11 cellular contexts compared by ENCODE assay signal in the genomic region with DNA sequence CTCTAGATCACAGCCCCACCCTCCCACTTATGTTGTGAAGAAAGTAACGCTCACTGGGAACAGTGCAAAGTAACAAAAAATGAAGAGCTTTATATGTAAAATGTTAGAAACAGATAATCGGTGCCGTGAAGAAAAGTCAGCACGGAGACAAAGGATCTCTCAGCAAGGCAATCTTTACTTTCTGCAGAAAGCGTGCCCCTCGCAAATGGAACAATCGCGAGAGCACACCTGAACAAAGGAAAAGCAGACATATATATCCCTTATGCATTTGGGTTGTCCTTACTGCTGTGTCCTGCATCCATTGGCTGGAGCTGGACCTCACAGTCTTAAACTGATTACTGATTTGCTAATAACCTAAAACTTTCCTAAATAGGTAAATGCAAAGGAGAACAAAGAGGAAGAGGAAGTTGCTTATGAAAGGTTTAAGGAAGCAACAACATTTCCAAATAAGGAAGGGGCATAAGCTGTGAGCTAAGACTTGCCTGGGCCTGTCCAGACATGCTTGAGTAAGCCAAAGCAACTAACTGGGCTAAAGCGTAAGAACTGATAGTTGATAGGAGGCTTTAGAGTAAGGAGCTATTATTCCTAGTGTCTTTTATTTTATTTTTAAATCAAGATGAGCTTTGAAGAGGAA.
DNase-seq lines count a peak whose midpoint lies in the region; TF ChIP-seq lines count a peak whose summit lies in the region.
"Had no signal": no experiment of that assay in that cellular context is flagged by ENCODE, and none has a peak within 500 bp of the region (broad histone marks: within the 10 kb centered on the region; RNA-seq: fewer than 3 reads in every experiment).

No MANE protein-coding gene starts in this region.

- H3K4me1 ChIP-seq in trophoblast cell (ENCODE audit: control insufficient read depth in 1 of 2, insufficient read depth in 2 of 2, low read length in 2 of 2) = no peaks in the 10 kb centered on the region
- H3K4me1 ChIP-seq: suprapubic skin had no signal

- no peak overlapping the region for H2BK12ac ChIP-seq in trophoblast cell (ENCODE audit: low read length)

- H3K14ac ChIP-seq in trophoblast cell (ENCODE audit: low read length) = no peak overlapping the region

- H3K4me3 Mint-ChIP-seq in activated CD4-positive, alpha-beta T cell treated with anti-CD3 and anti-CD28 coated beads, Interleukin-2, amount 10 ng/mL, durations not matched to agents 24 days and 14 days = no peak overlapping the region

- H3K18ac ChIP-seq in trophoblast cell (ENCODE audit: low read length) = no peak overlapping the region

- no peak for DNase-seq in activated CD4-positive, alpha-beta T cell treated with anti-CD3 and anti-CD28 coated beads, Interleukin-2, amount 10 ng/mL, durations not matched to agents 24 days and 14 days
- DNase-seq in activated CD4-positive, alpha-beta T cell treated with anti-CD3 and anti-CD28 coated beads, Interleukin-2, amount 50 U/mL, for 48 hours = no peak
- DNase-seq in MG63 (peak; percentile 5), brain microvascular endothelial cell (no peak), trophoblast cell (no peak), NCI-H1048 (lab: John Stamatoyannopoulos, UW) (no peak), C1 segment of cervical spinal cord (lab: John Stamatoyannopoulos, UW) (no peak), HPDE6-E6E7 (ENCODE audit: extremely low spot score) (no peak)
- DNase-seq: NCI-H2107 had no signal

- TF ChIP-seq CTCF in brain microvascular endothelial cell (IDR thresholded peaks at IDR 0.05; ENCODE audit: low read depth, low read length, missing control alignments) = no peak

- no peak overlapping the region for H3K9ac ChIP-seq in trophoblast cell (ENCODE audit: low read length)

- no peaks in the 10 kb centered on the region for H3K79me2 ChIP-seq in trophoblast cell (ENCODE audit: control insufficient read depth, insufficient read depth, low read length, poor library complexity)

- H3K36me3 ChIP-seq in MG63 = peaks cover 33% of the 10 kb centered on the region
- peaks cover 8% of the 10 kb centered on the region for H3K36me3 ChIP-seq in brain microvascular endothelial cell (replicated peaks)
- peaks cover 10 to 15% of the 10 kb centered on the region in 2 experiments for H3K36me3 ChIP-seq in trophoblast cell (ENCODE audit: control insufficient read depth in 1 of 2, insufficient read depth in 2 of 2, low read length in 2 of 2)

- no peak overlapping the region for H4K12ac ChIP-seq in trophoblast cell (ENCODE audit: low read depth, low read length)

- no CpG with 5 or more reads among the region's 9 CpGs for WGBS in trophoblast cell (ENCODE audit: extremely low coverage, insufficient coverage, insufficient read length)

- H3K4me2 ChIP-seq in trophoblast cell (ENCODE audit: low read length) = no peak overlapping the region

- peak overlapping the region; percentile 8 for H2BK5ac ChIP-seq in trophoblast cell (ENCODE audit: low read depth, low read length, poor library complexity)

- intact Hi-C loops in activated CD4-positive, alpha-beta T cell treated with anti-CD3 and anti-CD28 coated beads, Interleukin-2, amount 10 ng/mL, durations not matched to agents 24 days and 14 days (cut with micrococcal nuclease) = no loop called here

- in situ Hi-C loops in brain microvascular endothelial cell (cut with HindIII; ENCODE audit: low pct_ligation_motif_present, low sequenced_read_pairs) = no loop called here

- H3K4me3 ChIP-seq in MG63 (no peak overlapping the region), brain microvascular endothelial cell (ENCODE audit: low read depth, low read length) (no peak overlapping the region), trophoblast cell (ENCODE audit: low read depth, low read length) (no peak overlapping the region)
- H3K4me3 ChIP-seq: cardiac muscle cell, suprapubic skin had no signal

- no peak overlapping the region for H3K4ac ChIP-seq in trophoblast cell (ENCODE audit: low read depth, low read length)

- no peak overlapping the region for H4K8ac ChIP-seq in trophoblast cell (ENCODE audit: low read depth, low read length)

- peaks cover 54% of the 10 kb centered on the region for H3K36me3 Mint-ChIP-seq in activated CD4-positive, alpha-beta T cell treated with anti-CD3 and anti-CD28 coated beads, Interleukin-2, amount 10 ng/mL, durations not matched to agents 24 days and 14 days (ENCODE audit: low read depth)

- H3K9me3 Mint-ChIP-seq in activated CD4-positive, alpha-beta T cell treated with anti-CD3 and anti-CD28 coated beads, Interleukin-2, amount 10 ng/mL, durations not matched to agents 24 days and 14 days = peaks cover 6% of the 10 kb centered on the region

- H4K91ac ChIP-seq in trophoblast cell (ENCODE audit: low read depth, low read length) = no peak overlapping the region

- no peak overlapping the region for H2BK120ac ChIP-seq in trophoblast cell (ENCODE audit: insufficient read depth, low read length, poor library complexity)

- H3K27me3 ChIP-seq in MG63 (no peaks in the 10 kb centered on the region), brain microvascular endothelial cell (replicated peaks) (no peaks in the 10 kb centered on the region), trophoblast cell (ENCODE audit: insufficient read depth, low read length) (no peaks in the 10 kb centered on the region)
- H3K27me3 ChIP-seq: cardiac muscle cell, suprapubic skin had no signal

- peaks cover 3% of the 10 kb centered on the region for H3K79me1 ChIP-seq in trophoblast cell (ENCODE audit: low read length)

- no peaks in the 10 kb centered on the region for H3K27me3 Mint-ChIP-seq in activated CD4-positive, alpha-beta T cell treated with anti-CD3 and anti-CD28 coated beads, Interleukin-2, amount 10 ng/mL, durations not matched to agents 24 days and 14 days

- H3K23ac ChIP-seq in trophoblast cell (ENCODE audit: low read length) = no peak overlapping the region

- H3K9me3 ChIP-seq in MG63 (peaks cover 2% of the 10 kb centered on the region; the same call in 1 of the 2 replicates), trophoblast cell (ENCODE audit: insufficient read depth, low read depth, low read length) (no peaks in the 10 kb centered on the region)
- H3K9me3 ChIP-seq: suprapubic skin had no signal

- H2AK5ac ChIP-seq in trophoblast cell (ENCODE audit: low read length) = no peak overlapping the region

- H3K4me1 Mint-ChIP-seq in activated CD4-positive, alpha-beta T cell treated with anti-CD3 and anti-CD28 coated beads, Interleukin-2, amount 10 ng/mL, durations not matched to agents 24 days and 14 days = peaks cover 7% of the 10 kb centered on the region

- no peak overlapping the region for H2AFZ ChIP-seq in trophoblast cell (ENCODE audit: insufficient read depth, low read length, poor library complexity)

- H3K27ac ChIP-seq in brain microvascular endothelial cell (peak overlapping the region; percentile 65), trophoblast cell (ENCODE audit: low read depth, low read length) (peak overlapping the region; percentile 1)
- H3K27ac ChIP-seq: cardiac muscle cell, suprapubic skin had no signal

- peak overlapping the region; percentile 28 for H3K27ac Mint-ChIP-seq in activated CD4-positive, alpha-beta T cell treated with anti-CD3 and anti-CD28 coated beads, Interleukin-2, amount 10 ng/mL, durations not matched to agents 24 days and 14 days
